21 cellular contexts compared by ENCODE assay signal in genomic region chr1:33709174-33709573, GRCh38.
A peak's percentile ranks its signal among the peaks of the same experiment; 100 is the strongest.
DNase-seq lines count a peak whose midpoint lies in the region; ATAC-seq and TF ChIP-seq lines count a peak whose summit lies in the region.
"Had no signal": no experiment of that assay in that cellular context is flagged by ENCODE, and none has a peak within 500 bp of the region (broad histone marks: within the 10 kb centered on the region; RNA-seq: fewer than 3 reads in every experiment).

No MANE protein-coding gene starts in this region.

- TF ChIP-seq CTCF in esophagus muscularis mucosa (IDR thresholded peaks at IDR 0.05) (no peak), neural progenitor cell (IDR thresholded peaks at IDR 0.05) (no peak)

- ATAC-seq in HG03442 (IDR thresholded peaks at IDR 0.05; ENCODE audit: unreplicated experiment), result no peak
- ATAC-seq in activated T-helper 17 cell treated with anti-CD3 and anti-CD28 coated beads, Interleukin-2, amount 50 U/mL, for 72 hours (replicated peaks), result no peak
- ATAC-seq: A549 had no signal

- peaks cover 2% of the 10 kb centered on the region for H3K36me3 Mint-ChIP-seq in neural progenitor cell
- no peaks in the 10 kb centered on the region for H3K36me3 Mint-ChIP-seq in activated T-helper 17 cell treated with anti-CD3 and anti-CD28 coated beads, Interleukin-2, amount 50 U/mL, for 72 hours (ENCODE audit: low read depth)
- H3K36me3 Mint-ChIP-seq: CD14-positive monocyte; CD8-positive, alpha-beta memory T cell had no signal

- intact Hi-C loops in esophagus muscularis mucosa (cut with DNase I), result no loop called here

- DNase-seq in Karpas-422, result no peak
- peak; percentile 50 for DNase-seq in esophagus muscularis mucosa (ENCODE audit: extremely low spot score)
- DNase-seq in neural progenitor cell (ENCODE audit: low spot score), result no peak
- DNase-seq in NCI-H2196 (lab: John Stamatoyannopoulos, UW; ENCODE audit: unreplicated experiment), result no peak
- DNase-seq in COR-L47 (lab: John Stamatoyannopoulos, UW), result no peak
- DNase-seq: 8988T; ACHN; AML-193; BE2C; Calu3; CD4-positive, alpha-beta T cell; CD8-positive, alpha-beta memory T cell; DMS53; DMS79 treated with DMSO at 0.1 percent for 48 hours; H7; HCEC 1CT had no signal

- no peaks in the 10 kb centered on the region for H3K36me3 ChIP-seq in Karpas-422 (ENCODE audit: insufficient read depth, low read length)
- H3K36me3 ChIP-seq in esophagus muscularis mucosa, result no peaks in the 10 kb centered on the region
- no peaks in the 10 kb centered on the region for H3K36me3 ChIP-seq in neural progenitor cell
- H3K36me3 ChIP-seq: BE2C; BLaER1 treated with 17β-estradiol and CSF1 and Interleukin-3, amounts not matched to agents 10 nM and 100 nM had no signal

- H3K4me1 Mint-ChIP-seq in neural progenitor cell, result peaks cover 24% of the 10 kb centered on the region
- H3K4me1 Mint-ChIP-seq in activated T-helper 17 cell treated with anti-CD3 and anti-CD28 coated beads, Interleukin-2, amount 50 U/mL, for 72 hours, result no peaks in the 10 kb centered on the region
- H3K4me1 Mint-ChIP-seq: CD14-positive monocyte; CD8-positive, alpha-beta memory T cell had no signal

- H2AFZ ChIP-seq in Karpas-422 (ENCODE audit: low read length) (peak overlapping the region; percentile 9; the same call in 1 of the 2 replicates), neural progenitor cell (replicated peaks) (no peak overlapping the region)

- no peaks in the 10 kb centered on the region for H3K27me3 Mint-ChIP-seq in neural progenitor cell (ENCODE audit: insufficient read depth, low read depth)
- H3K27me3 Mint-ChIP-seq in activated T-helper 17 cell treated with anti-CD3 and anti-CD28 coated beads, Interleukin-2, amount 50 U/mL, for 72 hours, result peaks cover 48% of the 10 kb centered on the region

- H3K79me2 ChIP-seq in Karpas-422 (ENCODE audit: low read length) (no peaks in the 10 kb centered on the region), neural progenitor cell (ENCODE audit: low read depth) (no peaks in the 10 kb centered on the region)

- no peaks in the 10 kb centered on the region for H3K9me2 ChIP-seq in Karpas-422 (replicated peaks; ENCODE audit: insufficient read depth, low read length)

- H3K4me3 ChIP-seq in Karpas-422 (ENCODE audit: low read length), result no peak overlapping the region
- H3K4me3 ChIP-seq in esophagus muscularis mucosa, result no peak overlapping the region
- no peak overlapping the region for H3K4me3 ChIP-seq in neural progenitor cell
- H3K4me3 ChIP-seq: A549; BLaER1 treated with 17β-estradiol and CSF1 and Interleukin-3, amounts not matched to agents 10 nM and 100 nM had no signal

- H4K20me1 ChIP-seq in Karpas-422 (ENCODE audit: insufficient read depth, low read depth, low read length), result no peaks in the 10 kb centered on the region
- no peaks in the 10 kb centered on the region for H4K20me1 ChIP-seq in neural progenitor cell (ENCODE audit: low read depth)
- H4K20me1 ChIP-seq: BLaER1 treated with 17β-estradiol and CSF1 and Interleukin-3, amounts not matched to agents 10 nM and 100 nM had no signal

- peak overlapping the region; percentile 33 for H3K4me3 Mint-ChIP-seq in neural progenitor cell
- no peak overlapping the region for H3K4me3 Mint-ChIP-seq in activated T-helper 17 cell treated with anti-CD3 and anti-CD28 coated beads, Interleukin-2, amount 50 U/mL, for 72 hours
- H3K4me3 Mint-ChIP-seq: CD14-positive monocyte; CD4-positive, alpha-beta T cell; CD8-positive, alpha-beta memory T cell had no signal

- H3K9me3 ChIP-seq in Karpas-422 (ENCODE audit: low read length), result no peaks in the 10 kb centered on the region
- H3K9me3 ChIP-seq in esophagus muscularis mucosa, result no peaks in the 10 kb centered on the region
- H3K9me3 ChIP-seq in neural progenitor cell (ENCODE audit: low read depth), result no peaks in the 10 kb centered on the region
- H3K9me3 ChIP-seq: A549; BE2C; BLaER1 treated with 17β-estradiol and CSF1 and Interleukin-3, amounts not matched to agents 10 nM and 100 nM had no signal

- H3K27ac ChIP-seq in Karpas-422 (ENCODE audit: low read length) (no peak overlapping the region), esophagus muscularis mucosa (replicated peaks in 1 of 4) (no peak overlapping the region), neural progenitor cell (no peak overlapping the region)
- H3K27ac ChIP-seq: A549; BLaER1 treated with 17β-estradiol and CSF1 and Interleukin-3, amounts not matched to agents 10 nM and 100 nM had no signal

- no peak for TF ChIP-seq POLR2A in esophagus muscularis mucosa (IDR thresholded peaks at IDR 0.05; ENCODE audit: low read depth)

- H3K4me1 ChIP-seq in Karpas-422 (ENCODE audit: low read length) (peaks cover 36% of the 10 kb centered on the region), esophagus muscularis mucosa (no peaks in the 10 kb centered on the region), neural progenitor cell (no peaks in the 10 kb centered on the region)
- H3K4me1 ChIP-seq: A549, BE2C had no signal

- H3K27me3 ChIP-seq in Karpas-422 (ENCODE audit: low read length) (no peaks in the 10 kb centered on the region), esophagus muscularis mucosa (peaks cover 0 to 39% (median 0%) of the 10 kb centered on the region in 4 donors), neural progenitor cell (no peaks in the 10 kb centered on the region)
- H3K27me3 ChIP-seq: BE2C; BLaER1 treated with 17β-estradiol and CSF1 and Interleukin-3, amounts not matched to agents 10 nM and 100 nM had no signal

- H3F3A ChIP-seq in neural progenitor cell (ENCODE audit: low read depth), result no peaks in the 10 kb centered on the region

- H3K9me3 Mint-ChIP-seq in neural progenitor cell, result no peaks in the 10 kb centered on the region
- no peaks in the 10 kb centered on the region for H3K9me3 Mint-ChIP-seq in activated T-helper 17 cell treated with anti-CD3 and anti-CD28 coated beads, Interleukin-2, amount 50 U/mL, for 72 hours
- H3K9me3 Mint-ChIP-seq: CD4-positive, alpha-beta T cell; CD8-positive, alpha-beta memory T cell had no signal

- H3K27ac Mint-ChIP-seq in neural progenitor cell, result peak overlapping the region; percentile 47
- no peak overlapping the region for H3K27ac Mint-ChIP-seq in activated T-helper 17 cell treated with anti-CD3 and anti-CD28 coated beads, Interleukin-2, amount 50 U/mL, for 72 hours
- H3K27ac Mint-ChIP-seq: CD14-positive monocyte; CD4-positive, alpha-beta T cell; CD8-positive, alpha-beta memory T cell had no signal

- 77% methylated on average over 4 of the region's 4 CpGs for WGBS in esophagus muscularis mucosa

- H3K9ac ChIP-seq in Karpas-422 (ENCODE audit: low read length) (0 out of 2 replicates have a peak overlapping the region, but pooled peaks have one; percentile 2), neural progenitor cell (no peak overlapping the region)
- H3K9ac ChIP-seq: BLaER1 treated with 17β-estradiol and CSF1 and Interleukin-3, amounts not matched to agents 10 nM and 100 nM had no signal

- H3K4me2 ChIP-seq in Karpas-422 (ENCODE audit: low read depth, low read length, poor library complexity, severe bottlenecking) (no peak overlapping the region), neural progenitor cell (no peak overlapping the region)
- H3K4me2 ChIP-seq: A549 had no signal

- TF ChIP-seq EP300 in esophagus muscularis mucosa (IDR thresholded peaks at IDR 0.05), result no peak
